ENCODE assay signal across 9 cellular contexts in genomic region chr17:17710728-17711541, GRCh38. TPM values are rescaled to one million over a fixed set of nuclear protein-coding genes. Genes with fewer than 3 reads are reported as not detected.
A peak's percentile ranks its signal among the peaks of the same experiment; 100 is the strongest.
DNase-seq lines count a peak whose midpoint lies in the region; ATAC-seq, FAIRE-seq and TF ChIP-seq lines count a peak whose summit lies in the region.
"Had no signal": no experiment of that assay in that cellular context is flagged by ENCODE, and none has a peak within 500 bp of the region (broad histone marks: within the 10 kb centered on the region; RNA-seq: fewer than 3 reads in every experiment).

No MANE protein-coding gene starts in this region.

- no peak for FAIRE-seq in bronchial epithelial cell (lab: Jason Lieb, UNC)

- DNase-seq in right atrium auricular region (ENCODE audit: low spot score) (no peak), Right ventricle myocardium inferior (ENCODE audit: missing footprints) (no peak), bronchial epithelial cell (ENCODE audit: low read depth) (peak; percentile 92), lower lobe of right lung (peak; percentile 92), SK-N-DZ (ENCODE audit: low spot score) (no peak), KG1 (lab: John Stamatoyannopoulos, UW) (no peak)
- DNase-seq: naive B cell had no signal

- H3K4me1 ChIP-seq in right atrium auricular region (peaks cover 0 to 48% of the 10 kb centered on the region in 2 donors), lower lobe of right lung (peaks cover 53% of the 10 kb centered on the region)

- ATAC-seq in Right ventricle myocardium inferior = no peak
- ATAC-seq in lower lobe of right lung = peak; percentile 94 to 95
- ATAC-seq in HG03280 (IDR thresholded peaks at IDR 0.05; ENCODE audit: unreplicated experiment) = no peak
- no peak for ATAC-seq in GM18870 (IDR thresholded peaks at IDR 0.05; ENCODE audit: unreplicated experiment)

- intact Hi-C loops in Right ventricle myocardium inferior (cut with DNase I) (no loop called here), lower lobe of right lung (cut with DNase I) (no loop called here)

- H3K4me3 ChIP-seq in right atrium auricular region (no peak overlapping the region), bronchial epithelial cell (ENCODE audit: low read depth, low read length) (no peak overlapping the region), lower lobe of right lung (no peak overlapping the region)

- no peaks in the 10 kb centered on the region for H3K9me3 ChIP-seq in right atrium auricular region
- no peaks in the 10 kb centered on the region for H3K9me3 ChIP-seq in lower lobe of right lung

- H3K27ac ChIP-seq in right atrium auricular region = peak overlapping the region; percentile 64 to 65
- peak overlapping the region; percentile 82 for H3K27ac ChIP-seq in lower lobe of right lung

- H3K36me3 ChIP-seq in right atrium auricular region (no peaks in the 10 kb centered on the region), bronchial epithelial cell (ENCODE audit: control insufficient read depth, insufficient read depth, low read length) (no peaks in the 10 kb centered on the region), lower lobe of right lung (no peaks in the 10 kb centered on the region)

- no peaks in the 10 kb centered on the region for H3K27me3 ChIP-seq in right atrium auricular region
- no peaks in the 10 kb centered on the region for H3K27me3 ChIP-seq in bronchial epithelial cell (ENCODE audit: control insufficient read depth, insufficient read depth, low read length)
- H3K27me3 ChIP-seq in lower lobe of right lung (ENCODE audit: low read depth) = no peaks in the 10 kb centered on the region

- TF ChIP-seq CTCF in right atrium auricular region (IDR thresholded peaks at IDR 0.05) = no peak
- TF ChIP-seq CTCF in bronchial epithelial cell (IDR thresholded peaks at IDR 0.05; ENCODE audit: insufficient read depth, low read length, severe bottlenecking) = no peak
- no peak for TF ChIP-seq CTCF in lower lobe of right lung (IDR thresholded peaks at IDR 0.05)

RNA-seq across cellular contexts. Expression of gene RAI1, which starts 29.7 kb away (rescaled TPM):
- total RNA-seq in right atrium auricular region (10 to 100 TPM; 23.8 to 24.9 TPM), Right ventricle myocardium inferior (31.9 TPM), bronchial epithelial cell (7.4 and 8.8 TPM in 2 replicates), lower lobe of right lung (31.1 TPM)
- polyA plus RNA-seq in SK-N-DZ (2014; cell fraction: cytosol; rRNA removed) = 18.2 and 22.8 TPM in 2 replicates
- polyA plus RNA-seq in SK-N-DZ (2014; cell fraction: nucleus; rRNA removed) = 38.5 and 70.0 TPM in 2 replicates

Comparison
In these comparisons a context has a peak if more than half of its experiments do, and no peak if none do; other contexts are left out.
1. DNase-seq: peak in bronchial epithelial cell (single experiment) and lower lobe of right lung (single experiment); none in right atrium auricular region (single experiment), Right ventricle myocardium inferior (single experiment), SK-N-DZ (single experiment) and KG1 (single experiment).
2. ATAC-seq: peak in lower lobe of right lung (2 of 2); none in Right ventricle myocardium inferior (single experiment), HG03280 (single experiment) and GM18870 (single experiment).